Comparison of ENCODE assay signal across 1 cellular context in genomic region chr1:246497331-246497915, GRCh38.
A peak's percentile ranks its signal among the peaks of the same experiment; 100 is the strongest.
TF ChIP-seq lines count a peak whose summit lies in the region.

No MANE protein-coding gene starts in this region.

TF ChIP-seq in K562, 482 proteins besides CTCF, POLR2A, EP300 and RAD21 (continued from another document and continues in another):
- TF ChIP-seq ZNF398 (CRISPR knock-in tag; IDR thresholded peaks at IDR 0.05) (0 out of 2 replicates have a peak, but pooled peaks have one; percentile 22), TEAD4 (IDR thresholded peaks at IDR 0.05; ENCODE audit: low read length) (peak; percentile 33; the same call in 1 of the 2 replicates), TEAD4 (CRISPR knock-in tag; IDR thresholded peaks at IDR 0.05; ENCODE audit: borderline replicate concordance) (no peak), ZEB2 (IDR thresholded peaks at IDR 0.05) (no peak), TEAD2 (tag; IDR thresholded peaks at IDR 0.05) (no peak), ZNF354B (CRISPR knock-in tag; IDR thresholded peaks at IDR 0.05) (no peak), ZNF507 (tag; conservative IDR thresholded peaks at IDR 0.05) (no peak), ETS1 (conservative IDR thresholded peaks at IDR 0.05; ENCODE audit: control insufficient read depth, low read depth, low read length) (no peak), SP1 (CRISPR knock-in tag; IDR thresholded peaks at IDR 0.05) (peak; percentile 32; the same call in 1 of the 2 replicates), KLF16 (IDR thresholded peaks at IDR 0.05) (0 out of 2 replicates have a peak, but pooled peaks have one; percentile 17), ZNF436 (CRISPR knock-in tag; IDR thresholded peaks at IDR 0.05) (no peak), NFE2L1 (tag; IDR thresholded peaks at IDR 0.05; ENCODE audit: borderline replicate concordance, low read depth) (no peak), ZBTB9 (CRISPR knock-in tag; IDR thresholded peaks at IDR 0.05) (no peak), SNAPC5 (CRISPR knock-in tag; IDR thresholded peaks at IDR 0.05) (no peak), MYNN (IDR thresholded peaks at IDR 0.05) (no peak), MYNN (CRISPR knock-in tag; IDR thresholded peaks at IDR 0.05) (no peak), GATA2 (CRISPR knock-in tag; IDR thresholded peaks at IDR 0.05) (peak; percentile 99), SNRNP70 (optimal IDR thresholded peaks at IDR 0.05; ENCODE audit: low read depth, low read length) (no peak), CCNT2 (IDR thresholded peaks at IDR 0.05; ENCODE audit: borderline replicate concordance, extremely low read depth, insufficient read length, low read depth, low read length) (no peak), THAP12 (CRISPR knock-in tag; IDR thresholded peaks at IDR 0.05) (no peak), NFE2 (IDR thresholded peaks at IDR 0.05; ENCODE audit: low read depth) (no peak; the same call in 1 of the 2 replicates), MECOM (CRISPR knock-in tag; IDR thresholded peaks at IDR 0.05) (0 out of 2 replicates have a peak, but pooled peaks have one; percentile 35), SIN3B (IDR thresholded peaks at IDR 0.05; ENCODE audit: low read depth) (no peak), ZNF175 (CRISPR knock-in tag; IDR thresholded peaks at IDR 0.05; ENCODE audit: low read depth) (no peak), FOSL1 (tag; conservative IDR thresholded peaks at IDR 0.05) (peak; percentile 26; the same call in 1 of the 2 replicates), NFIC (IDR thresholded peaks at IDR 0.05) (no peak), ZNF217 (CRISPR knock-in tag; IDR thresholded peaks at IDR 0.05) (no peak), SMC3 (conservative IDR thresholded peaks at IDR 0.05; ENCODE audit: insufficient read depth, low read depth, low read length) (peak; percentile 77), C11orf30 (IDR thresholded peaks at IDR 0.05; ENCODE audit: low read depth) (no peak), HLTF (IDR thresholded peaks at IDR 0.05) (no peak), POU5F1 (IDR thresholded peaks at IDR 0.05; ENCODE audit: borderline replicate concordance, low read depth, low read length, partially characterized antibody) (no peak), ZNF717 (CRISPR knock-in tag; IDR thresholded peaks at IDR 0.05) (no peak), MYC (IDR thresholded peaks at IDR 0.05; ENCODE audit: low read depth, low read length) (no peak), MYC (CRISPR knock-in tag; IDR thresholded peaks at IDR 0.05; ENCODE audit: borderline replicate concordance, low read depth) (no peak), GATAD2B (IDR thresholded peaks at IDR 0.05; ENCODE audit: borderline replicate concordance) (0 out of 2 replicates have a peak, but pooled peaks have one; percentile 11), NCOA6 (IDR thresholded peaks at IDR 0.05) (no peak), MBD1 (CRISPR knock-in tag; IDR thresholded peaks at IDR 0.05) (peak; percentile 46; the same call in 1 of the 2 replicates), E4F1 (CRISPR knock-in tag; IDR thresholded peaks at IDR 0.05; ENCODE audit: borderline replicate concordance) (no peak), DEAF1 (CRISPR knock-in tag; IDR thresholded peaks at IDR 0.05) (peak; percentile 70; the same call in 1 of the 2 replicates), PURB (CRISPR knock-in tag; IDR thresholded peaks at IDR 0.05; ENCODE audit: low read depth) (no peak), ZNF76 (CRISPR knock-in tag; IDR thresholded peaks at IDR 0.05; ENCODE audit: borderline replicate concordance) (no peak), RREB1 (CRISPR knock-in tag; IDR thresholded peaks at IDR 0.05) (no peak), CBFA2T3 (IDR thresholded peaks at IDR 0.05) (no peak), ZNF408 (CRISPR knock-in tag; IDR thresholded peaks at IDR 0.05; ENCODE audit: low read depth) (no peak)
